8 cellular contexts compared by ENCODE assay signal in the genomic region with DNA sequence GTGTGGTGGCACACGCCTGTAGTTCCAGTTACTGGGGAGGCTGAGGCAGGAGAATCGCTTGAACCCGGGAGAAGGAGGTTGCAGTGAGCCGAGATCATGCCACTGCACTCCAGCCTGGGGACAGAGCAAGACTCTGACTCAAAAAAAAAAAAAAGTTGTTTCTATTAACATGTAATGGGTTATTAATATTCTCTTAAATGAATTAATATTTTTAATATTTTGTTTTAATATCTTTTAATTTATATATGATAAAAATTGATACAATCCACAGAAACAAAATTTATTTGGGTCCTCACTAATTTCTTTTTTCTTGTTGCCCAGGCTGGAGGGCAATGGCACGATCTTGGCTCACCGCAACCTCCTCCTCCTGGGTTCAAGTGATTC. TPM values are rescaled to one million over a fixed set of nuclear protein-coding genes. Genes with fewer than 3 reads are reported as not detected.
DNase-seq lines count a peak whose midpoint lies in the region; ATAC-seq and TF ChIP-seq lines count a peak whose summit lies in the region.
"Not testable (repeated sequence)": the region's sequence is repeated elsewhere in the genome, so short reads cannot be mapped to it uniquely, and the experiment has no call there.

No MANE protein-coding gene starts in this region.

- TF ChIP-seq CTCF in DOHH2 (IDR thresholded peaks at IDR 0.05; ENCODE audit: low read depth, low read length, poor library complexity, severe bottlenecking); breast epithelium (IDR thresholded peaks at IDR 0.05); fibroblast of the aortic adventitia (IDR thresholded peaks at IDR 0.05; ENCODE audit: insufficient read depth, low read length); psoas muscle (IDR thresholded peaks at IDR 0.05); transverse colon (IDR thresholded peaks at IDR 0.05): not testable (repeated sequence)

- not testable (repeated sequence) for H3K9me3 Mint-ChIP-seq in activated CD8-positive, alpha-beta memory T cell treated with anti-CD3 and anti-CD28 coated beads, Interleukin-2, amount 10 ng/mL, durations not matched to agents 7 days and 5 days (ENCODE audit: low read depth)

- intact Hi-C loops in breast epithelium (cut with DNase I; ENCODE audit: low total_unique reads) = loop anchor here (5.0 to 10.0 kb wide), 2 partner anchors 54 to 186 kb away; partner anchors contain the start of gene DHX16
- intact Hi-C loops in psoas muscle (cut with DNase I) = loop anchor here (2.0 to 10.0 kb wide), 2 partner anchors 112 to 116 kb away; no protein-coding TSS in a partner anchor
- intact Hi-C loops in transverse colon (cut with DNase I; ENCODE audit: low total_unique reads) = not testable (repeated sequence)

- not testable (repeated sequence) for H3K9me3 ChIP-seq in DOHH2 (ENCODE audit: control insufficient read depth, insufficient read depth, low read length); NT2/D1 (ENCODE audit: insufficient read depth, low read length); breast epithelium; mesenchymal stem cell (ENCODE audit: control insufficient read depth, low read length); psoas muscle; transverse colon

- 95% methylated on average over 5 of the region's 6 CpGs for WGBS in mesenchymal stem cell
- WGBS in psoas muscle, 3 donors = 91 to 93% (median 92%) methylated on average over 6 of the region's 6 CpGs
- 90 to 93% methylated on average over 5 to 6 of the region's 6 CpGs for WGBS in transverse colon (ENCODE audit: low coverage in 1 of 2), 2 donors

- in situ Hi-C loops in transverse colon (cut with MboI; ENCODE audit: low pct_ligation_motif_present in 1 of 4, low pct_unique_long_range_greater_than_20kb in 1 of 4, low sequenced_read_pairs in 3 of 4) = not testable (repeated sequence)

- H3K4me3 ChIP-seq in DOHH2 (ENCODE audit: low read length) (peak overlapping the region; percentile 87), breast epithelium (peak overlapping the region; percentile 81 to 94 (median 90)), fibroblast of the aortic adventitia (ENCODE audit: low read depth, low read length) (peak overlapping the region; percentile 31), mesenchymal stem cell (ENCODE audit: insufficient read depth in 1 of 2, low read depth in 1 of 2, low read length in 2 of 2) (peak overlapping the region in 1 of 2 experiments; percentile 97), psoas muscle (peak overlapping the region; percentile 71), transverse colon (peak overlapping the region in 3 of 4 donors; percentile 76 to 91 (median 90))
- not testable (repeated sequence) for H3K4me3 ChIP-seq in NT2/D1 (ENCODE audit: insufficient read length, low read depth)

- H3K4ac ChIP-seq in mesenchymal stem cell (ENCODE audit: low read depth in 1 of 2, low read length in 2 of 2) = peak overlapping the region in 1 of 2 experiments; percentile 69

- peaks cover 14% of the 10 kb centered on the region for H3K4me1 ChIP-seq in DOHH2 (ENCODE audit: control insufficient read depth, low read length)
- not testable (repeated sequence) for H3K4me1 ChIP-seq in NT2/D1 (ENCODE audit: insufficient read depth, insufficient read length); mesenchymal stem cell (ENCODE audit: control insufficient read depth, insufficient read depth, low read depth, low read length); psoas muscle
- peaks cover 0 to 11% of the 10 kb centered on the region in 2 donors for H3K4me1 ChIP-seq in breast epithelium
- peaks cover 18 to 36% (median 23%) of the 10 kb centered on the region in 4 donors for H3K4me1 ChIP-seq in transverse colon

- peak overlapping the region in 1 of 2 experiments; percentile 30 for H2BK12ac ChIP-seq in mesenchymal stem cell (ENCODE audit: low read length in 2 of 2)

- peak overlapping the region in 1 of 2 experiments; percentile 34 for H3K18ac ChIP-seq in mesenchymal stem cell (ENCODE audit: low read depth in 1 of 2, low read length in 2 of 2)

- not testable (repeated sequence) for DNase-seq in NT2/D1 (ENCODE audit: low read depth, low spot score); activated CD8-positive, alpha-beta memory T cell treated with anti-CD3 and anti-CD28 coated beads, Interleukin-2, amount 10 ng/mL, durations not matched to agents 7 days and 5 days; breast epithelium (ENCODE audit: low spot score in 2 of 2); fibroblast of the aortic adventitia (ENCODE audit: low read depth); mesenchymal stem cell; psoas muscle; transverse colon

- H3K36me3 ChIP-seq in DOHH2 (ENCODE audit: control insufficient read depth, low read length) = peaks cover 34% of the 10 kb centered on the region
- H3K36me3 ChIP-seq in NT2/D1 (ENCODE audit: insufficient read depth, insufficient read length, low read length) = peaks cover 29% of the 10 kb centered on the region
- not testable (repeated sequence) for H3K36me3 ChIP-seq in breast epithelium
- H3K36me3 ChIP-seq in mesenchymal stem cell (ENCODE audit: control insufficient read depth in 1 of 2, insufficient read depth in 2 of 2, low read depth in 1 of 2, low read length in 2 of 2) = peaks cover 33 to 36% of the 10 kb centered on the region in 2 experiments
- peaks cover 0 to 30% of the 10 kb centered on the region in 2 donors for H3K36me3 ChIP-seq in psoas muscle (ENCODE audit: insufficient read depth in 1 of 2, low read depth in 1 of 2)
- H3K36me3 ChIP-seq in transverse colon = peaks cover 0 to 30% (median 13%) of the 10 kb centered on the region in 4 donors

- H3K36me3 Mint-ChIP-seq in activated CD8-positive, alpha-beta memory T cell treated with anti-CD3 and anti-CD28 coated beads, Interleukin-2, amount 10 ng/mL, durations not matched to agents 7 days and 5 days = peaks cover 46% of the 10 kb centered on the region

- H3F3A ChIP-seq in DOHH2 (ENCODE audit: control insufficient read depth, insufficient read depth) = not testable (repeated sequence)

- not testable (repeated sequence) for H3K14ac ChIP-seq in mesenchymal stem cell (ENCODE audit: low read length in 2 of 2)

- H2BK15ac ChIP-seq in mesenchymal stem cell (ENCODE audit: low read depth, poor library complexity, severe bottlenecking) = not testable (repeated sequence)

- CTCF ChIA-PET in activated CD8-positive, alpha-beta memory T cell treated with anti-CD3 and anti-CD28 coated beads, Interleukin-2, amount 10 ng/mL, durations not matched to agents 7 days and 5 days (lab: Charles Lee) = interaction anchor here (2.2 to 10.0 kb wide), 4 partner anchors 35 to 107 kb away, joined by 5 to 305 read pairs (median 24); no protein-coding TSS in a partner anchor

- H3K23ac ChIP-seq in mesenchymal stem cell (ENCODE audit: low read length in 2 of 2) = not testable (repeated sequence)

- peak overlapping the region; percentile 77 for H2AFZ ChIP-seq in mesenchymal stem cell (ENCODE audit: low read depth, low read length)

- H2BK120ac ChIP-seq in mesenchymal stem cell (ENCODE audit: low read depth, low read length) = peak overlapping the region; percentile 55

- peak overlapping the region; percentile 92 for H4K8ac ChIP-seq in mesenchymal stem cell (ENCODE audit: low read length)

- H3K9me2 ChIP-seq in DOHH2 (replicated peaks; ENCODE audit: control insufficient read depth, low read length) = not testable (repeated sequence)

- not testable (repeated sequence) for H2BK5ac ChIP-seq in mesenchymal stem cell (ENCODE audit: low read depth, low read length, poor library complexity, severe bottlenecking)

- not testable (repeated sequence) for H3K27me3 ChIP-seq in DOHH2 (ENCODE audit: control insufficient read depth, low read length); NT2/D1 (ENCODE audit: insufficient read depth, insufficient read length); breast epithelium; mesenchymal stem cell (ENCODE audit: control insufficient read depth in 1 of 2, insufficient read depth in 1 of 2, low read length in 2 of 2); transverse colon
- peaks cover 0 to 50% (median 0%) of the 10 kb centered on the region in 3 donors for H3K27me3 ChIP-seq in psoas muscle (ENCODE audit: insufficient read depth in 3 of 3, low read length in 2 of 3)

- H4K91ac ChIP-seq in mesenchymal stem cell (ENCODE audit: low read length) = peak overlapping the region; percentile 62

- not testable (repeated sequence) for H3K27me3 Mint-ChIP-seq in activated CD8-positive, alpha-beta memory T cell treated with anti-CD3 and anti-CD28 coated beads, Interleukin-2, amount 10 ng/mL, durations not matched to agents 7 days and 5 days

- peaks cover 43% of the 10 kb centered on the region for H3K4me1 Mint-ChIP-seq in activated CD8-positive, alpha-beta memory T cell treated with anti-CD3 and anti-CD28 coated beads, Interleukin-2, amount 10 ng/mL, durations not matched to agents 7 days and 5 days

- TF ChIP-seq EP300 in transverse colon (IDR thresholded peaks at IDR 0.05; ENCODE audit: low read depth) = not testable (repeated sequence)

- H3K79me2 ChIP-seq in DOHH2 (ENCODE audit: control insufficient read depth, low read length) = peaks cover 18% of the 10 kb centered on the region

- not testable (repeated sequence) for TF ChIP-seq POLR2A in breast epithelium (IDR thresholded peaks at IDR 0.05); transverse colon (IDR thresholded peaks at IDR 0.05)

- H3K4me3 Mint-ChIP-seq in activated CD8-positive, alpha-beta memory T cell treated with anti-CD3 and anti-CD28 coated beads, Interleukin-2, amount 10 ng/mL, durations not matched to agents 7 days and 5 days = peak overlapping the region; percentile 99

- ATAC-seq in activated CD8-positive, alpha-beta memory T cell treated with anti-CD3 and anti-CD28 coated beads, Interleukin-2, amount 10 ng/mL, durations not matched to agents 7 days and 5 days; psoas muscle: not testable (repeated sequence)

- H3K4me2 ChIP-seq in DOHH2 (ENCODE audit: low read length) = peak overlapping the region; percentile 77
- not testable (repeated sequence) for H3K4me2 ChIP-seq in mesenchymal stem cell (ENCODE audit: low read length, poor library complexity, severe bottlenecking)

- peaks cover 16% of the 10 kb centered on the region; the same call in 1 of the 2 replicates for H4K20me1 ChIP-seq in DOHH2 (ENCODE audit: control insufficient read depth, insufficient read depth, low read depth, low read length)

- peak overlapping the region; percentile 98 for H3K27ac Mint-ChIP-seq in activated CD8-positive, alpha-beta memory T cell treated with anti-CD3 and anti-CD28 coated beads, Interleukin-2, amount 10 ng/mL, durations not matched to agents 7 days and 5 days

- H3K9ac ChIP-seq in NT2/D1 (ENCODE audit: insufficient read length, low read depth) = peak overlapping the region; percentile 42
- H3K9ac ChIP-seq in mesenchymal stem cell (ENCODE audit: low read length) = peak overlapping the region; percentile 98

- H3K79me1 ChIP-seq in mesenchymal stem cell (replicated peaks; ENCODE audit: low read length, poor library complexity, severe bottlenecking) = peaks cover 20% of the 10 kb centered on the region

- not testable (repeated sequence) for H2AK5ac ChIP-seq in mesenchymal stem cell (ENCODE audit: low read length, severe bottlenecking)

- H3K27ac ChIP-seq in DOHH2 (ENCODE audit: low read depth, low read length) = not testable (repeated sequence)
- H3K27ac ChIP-seq in breast epithelium = peak overlapping the region; percentile 98 to 99
- H3K27ac ChIP-seq in mesenchymal stem cell (ENCODE audit: low read length, poor library complexity, severe bottlenecking) = peak overlapping the region; percentile 60
- H3K27ac ChIP-seq in psoas muscle = peak overlapping the region; percentile 79
- H3K27ac ChIP-seq in transverse colon = peak overlapping the region; percentile 98 to 99 (median 98)

RNA-seq across cellular contexts. Expression of gene HLA-E, which starts 0.6 kb away (rescaled TPM):
- total RNA-seq in activated CD8-positive, alpha-beta memory T cell treated with anti-CD3 and anti-CD28 coated beads, Interleukin-2, amount 10 ng/mL, durations not matched to agents 7 days and 5 days = 100 to 1,000 TPM; 395 to 602 TPM
- 100 to 1,000 TPM; 420 to 803 (median 575) TPM for total RNA-seq in breast epithelium
- 115 and 227 TPM in 2 replicates for total RNA-seq in fibroblast of the aortic adventitia (ENCODE audit: low replicate concordance)
- polyA plus RNA-seq in mesenchymal stem cell (2013, experiment 1 of 2) = 151 TPM
- 150 TPM for polyA plus RNA-seq in mesenchymal stem cell (2013, experiment 2 of 2)
- 100 to 1,000 TPM in 1 of 4 donors, 10 to 100 TPM in 3; 85.1 to 152 (median 92.4) TPM for total RNA-seq in psoas muscle
- 100 to 1,000 TPM in 1 of 3 donors, 10 to 100 TPM in 2; 75.2 to 168 (median 98.5) TPM for polyA plus RNA-seq in psoas muscle
- 100 to 1,000 TPM; 248 to 610 (median 493) TPM for total RNA-seq in transverse colon
